ENCODE assay signal across 23 cellular contexts in the genomic region with DNA sequence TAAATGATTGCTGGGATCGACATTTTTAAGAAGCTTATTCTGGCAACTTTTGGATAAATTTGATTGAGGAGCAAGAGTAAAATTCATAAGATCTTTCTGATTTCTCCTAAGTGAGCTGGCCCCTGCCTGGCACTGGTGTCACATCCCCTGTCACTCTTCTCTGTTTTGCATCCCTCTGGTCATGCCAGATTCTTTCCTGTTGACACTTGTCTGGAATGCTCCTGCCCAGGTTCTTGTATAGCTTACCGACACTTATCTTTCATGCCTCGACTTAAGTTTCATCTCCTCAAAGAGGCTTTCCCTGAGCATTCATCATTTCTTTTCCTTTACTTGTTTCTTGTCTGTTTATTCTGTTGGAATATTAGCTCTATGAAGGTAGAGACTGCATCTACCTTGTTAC.
"Had no signal": no experiment of that assay in that cellular context is flagged by ENCODE, and none has a peak within 500 bp of the region (broad histone marks: within the 10 kb centered on the region; RNA-seq: fewer than 3 reads in every experiment).

No MANE protein-coding gene starts in this region.

- H3K4me3 ChIP-seq: esophagus muscularis mucosa, gastrocnemius medialis, lower lobe of right lung, thoracic aorta, upper lobe of left lung had no signal

- ATAC-seq: activated CD8-positive, alpha-beta T cell treated with anti-CD3 and anti-CD28 coated beads, Interleukin-2, amount 10 ng/mL, durations not matched to agents 7 days and 5 days; activated naive CD8-positive, alpha-beta T cell treated with anti-CD3 and anti-CD28 coated beads, Interleukin-2, amount 50 U/mL, for 24 hours; gastrocnemius medialis; left colon; naive thymus-derived CD4-positive, alpha-beta T cell; sciatic nerve had no signal

- H3K36me3 ChIP-seq: esophagus muscularis mucosa, gastrocnemius medialis, lower lobe of right lung, thoracic aorta, upper lobe of left lung had no signal

- H3K27ac ChIP-seq: esophagus muscularis mucosa, gastrocnemius medialis, lower lobe of right lung, thoracic aorta, upper lobe of left lung had no signal

- H3K4me1 ChIP-seq: esophagus muscularis mucosa, gastrocnemius medialis, lower lobe of right lung, upper lobe of left lung had no signal

- FAIRE-seq: islet of Langerhans had no signal

- H3K27me3 ChIP-seq: esophagus muscularis mucosa, gastrocnemius medialis, upper lobe of left lung had no signal

- H3K9me3 ChIP-seq: esophagus muscularis mucosa, gastrocnemius medialis, lower lobe of right lung, thoracic aorta, upper lobe of left lung had no signal

- DNase-seq: activated CD4-positive, alpha-beta T cell treated with anti-CD3 and anti-CD28 coated beads for 1 hour; activated CD4-positive, alpha-beta T cell treated with anti-CD3 and anti-CD28 coated beads, Interleukin-2, amount 50 U/mL, for 1 hour; activated CD8-positive, alpha-beta T cell treated with anti-CD3 and anti-CD28 coated beads, Interleukin-2, amount 10 ng/mL, durations not matched to agents 7 days and 5 days; activated gamma-delta T cell; activated naive CD4-positive, alpha-beta T cell treated with anti-CD3 and anti-CD28 coated beads, Interleukin-2, amount 50 U/mL, for 16 hours; activated naive CD8-positive, alpha-beta T cell treated with anti-CD3 and anti-CD28 coated beads, Interleukin-2, amount 50 U/mL, for 24 hours; anterior cingulate cortex; central memory CD4-positive, alpha-beta T cell; effector CD8-positive, alpha-beta T cell; gastrocnemius medialis; left colon; lower lobe of right lung; naive thymus-derived CD4-positive, alpha-beta T cell; occipital lobe; posterior cingulate gyrus; stimulated activated CD4-positive, alpha-beta T cell treated with anti-CD3 and anti-CD28 coated beads, Interleukin-4, amount 100 ng/mL, for 1 hour; stimulated activated naive CD4-positive, alpha-beta T cell; T-helper 9 cell; upper lobe of left lung had no signal
